ENCODE assay signal across 15 cellular contexts in the genomic region with DNA sequence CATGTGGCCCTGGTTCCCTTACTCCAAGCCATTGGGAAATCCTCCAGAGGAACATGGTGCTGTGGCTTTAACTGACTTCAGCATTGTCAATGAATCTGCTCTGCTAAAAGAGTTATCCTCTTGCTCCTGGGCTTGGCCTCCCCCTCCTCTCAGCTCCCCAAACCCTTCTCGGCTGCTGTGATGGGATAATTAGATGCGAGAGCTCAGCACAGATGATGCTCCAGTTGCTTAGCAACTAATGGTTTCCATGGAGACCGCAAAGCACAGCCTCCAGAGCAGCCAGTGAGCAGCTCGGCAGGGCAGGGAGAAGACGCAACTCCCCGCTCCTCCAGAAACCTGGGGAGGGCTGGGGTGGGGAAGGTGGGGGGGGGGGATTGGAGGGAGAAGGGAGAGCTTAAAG. TPM values are rescaled to one million over a fixed set of nuclear protein-coding genes. Genes with fewer than 3 reads are reported as not detected.
A peak's percentile ranks its signal among the peaks of the same experiment; 100 is the strongest.
DNase-seq lines count a peak whose midpoint lies in the region; ATAC-seq, FAIRE-seq and TF ChIP-seq lines count a peak whose summit lies in the region.
"Had no signal": no experiment of that assay in that cellular context is flagged by ENCODE, and none has a peak within 500 bp of the region (broad histone marks: within the 10 kb centered on the region; RNA-seq: fewer than 3 reads in every experiment).

No MANE protein-coding gene starts in this region.

- H2AFZ ChIP-seq in Karpas-422 (ENCODE audit: low read length) (no peak overlapping the region), OCI-LY7 (ENCODE audit: low read length) (no peak overlapping the region)
- H2AFZ ChIP-seq: PC-9 had no signal

- H3K4me3 Mint-ChIP-seq in glutamatergic neuron (ENCODE audit: unreplicated experiment): peak overlapping the region; percentile 79
- no peak overlapping the region for H3K4me3 Mint-ChIP-seq in MCF 10A (ENCODE audit: unreplicated experiment)
- H3K4me3 Mint-ChIP-seq: activated CD4-positive, alpha-beta T cell treated with anti-CD3 and anti-CD28 coated beads, Interleukin-2, amount 10 ng/mL, durations not matched to agents 24 days and 14 days had no signal

- no peaks in the 10 kb centered on the region for H3K27me3 ChIP-seq in Karpas-422 (ENCODE audit: low read length)
- H3K27me3 ChIP-seq: adrenal gland, gastrocnemius medialis, thyroid gland had no signal

- peaks cover 3% of the 10 kb centered on the region for H3K9me3 Mint-ChIP-seq in glutamatergic neuron (ENCODE audit: unreplicated experiment)
- no peaks in the 10 kb centered on the region for H3K9me3 Mint-ChIP-seq in MCF 10A (ENCODE audit: unreplicated experiment)
- H3K9me3 Mint-ChIP-seq: activated CD4-positive, alpha-beta T cell treated with anti-CD3 and anti-CD28 coated beads, Interleukin-2, amount 10 ng/mL, durations not matched to agents 24 days and 14 days had no signal

- no peak overlapping the region for H3K27ac ChIP-seq in Karpas-422 (ENCODE audit: low read length)
- H3K27ac ChIP-seq in OCI-LY7 (ENCODE audit: low read depth, low read length, poor library complexity, severe bottlenecking): no peak overlapping the region
- H3K27ac ChIP-seq: adrenal gland, gastrocnemius medialis, PC-9, thyroid gland had no signal

- H3K27me3 Mint-ChIP-seq in glutamatergic neuron (ENCODE audit: unreplicated experiment) (peaks cover 1% of the 10 kb centered on the region), MCF 10A (ENCODE audit: insufficient read depth, unreplicated experiment) (peaks cover 12% of the 10 kb centered on the region)

- H3K4me1 ChIP-seq in Karpas-422 (ENCODE audit: low read length) (no peaks in the 10 kb centered on the region), OCI-LY7 (ENCODE audit: insufficient read depth, low read length, poor library complexity, severe bottlenecking) (no peaks in the 10 kb centered on the region)
- H3K4me1 ChIP-seq: adrenal gland, gastrocnemius medialis, thyroid gland had no signal

- peak; percentile 77 for DNase-seq in COLO668 (lab: John Stamatoyannopoulos, UW; ENCODE audit: unreplicated experiment)
- peak; percentile 68 for DNase-seq in Karpas-422
- peak; percentile 42 for DNase-seq in OCI-LY7 (ENCODE audit: low spot score)
- DNase-seq in glutamatergic neuron: peak; percentile 80
- DNase-seq in MCF 10A (ENCODE audit: unreplicated experiment): no peak
- DNase-seq in GM19240 (ENCODE audit: insufficient read length, low spot score): no peak
- DNase-seq in urothelium cell line (ENCODE audit: low spot score): no peak
- DNase-seq: activated CD4-positive, alpha-beta T cell treated with anti-CD3 and anti-CD28 coated beads, Interleukin-2, amount 10 ng/mL, durations not matched to agents 24 days and 14 days; gastrocnemius medialis; PC-9; stimulated activated CD4-positive, alpha-beta T cell treated with anti-CD3 and anti-CD28 coated beads, Interleukin-1b, Interleukin-23, amount 100 ng/mL, for 48 hours; thyroid gland had no signal

- no peak for FAIRE-seq in urothelium cell line (lab: Jason Lieb, UNC)

- no peaks in the 10 kb centered on the region for H3K36me3 ChIP-seq in Karpas-422 (ENCODE audit: insufficient read depth, low read length)
- H3K36me3 ChIP-seq in OCI-LY7 (ENCODE audit: insufficient read depth, low read length): no peaks in the 10 kb centered on the region
- H3K36me3 ChIP-seq: adrenal gland, gastrocnemius medialis, thyroid gland had no signal

- H3K4me1 Mint-ChIP-seq in glutamatergic neuron (ENCODE audit: low read depth, unreplicated experiment) (peaks cover 8% of the 10 kb centered on the region), MCF 10A (ENCODE audit: insufficient read depth, unreplicated experiment) (peaks cover 8% of the 10 kb centered on the region)

- H4K20me1 ChIP-seq in Karpas-422 (ENCODE audit: insufficient read depth, low read depth, low read length): no peaks in the 10 kb centered on the region
- no peaks in the 10 kb centered on the region for H4K20me1 ChIP-seq in OCI-LY7 (ENCODE audit: insufficient read depth, low read length)

- H3K36me3 Mint-ChIP-seq in glutamatergic neuron (ENCODE audit: unreplicated experiment) (no peaks in the 10 kb centered on the region), MCF 10A (ENCODE audit: insufficient read depth, unreplicated experiment) (no peaks in the 10 kb centered on the region)

- no peak overlapping the region for H3K4me2 ChIP-seq in Karpas-422 (ENCODE audit: low read depth, low read length, poor library complexity, severe bottlenecking)
- no peak overlapping the region for H3K4me2 ChIP-seq in OCI-LY7 (ENCODE audit: low read length)
- H3K4me2 ChIP-seq: PC-9 had no signal

- no TSS peak for BruUV-seq in OCI-LY7 (replicated peaks; lab: Mats Ljungman, UMichigan)
- no TSS peak for BruUV-seq in MCF 10A (replicated peaks; lab: Mats Ljungman, UMichigan)

- peak overlapping the region; percentile 8 for H3K27ac Mint-ChIP-seq in glutamatergic neuron (ENCODE audit: unreplicated experiment)
- H3K27ac Mint-ChIP-seq in MCF 10A (ENCODE audit: low read depth, unreplicated experiment): no peak overlapping the region
- H3K27ac Mint-ChIP-seq: activated CD4-positive, alpha-beta T cell treated with anti-CD3 and anti-CD28 coated beads, Interleukin-2, amount 10 ng/mL, durations not matched to agents 24 days and 14 days had no signal

- no peak overlapping the region for H3K9ac ChIP-seq in Karpas-422 (ENCODE audit: low read length)

- no peak for ATAC-seq in GM19452 (IDR thresholded peaks at IDR 0.05; ENCODE audit: unreplicated experiment)
- ATAC-seq: gastrocnemius medialis, HCT116 had no signal

- no peaks in the 10 kb centered on the region for H3K79me2 ChIP-seq in Karpas-422 (ENCODE audit: low read length)
- H3K79me2 ChIP-seq in OCI-LY7 (ENCODE audit: insufficient read depth, low read depth, low read length): no peaks in the 10 kb centered on the region

- POLR2A ChIA-PET in OCI-LY7 (lab: Charles Lee) (no interaction called here), MCF 10A (lab: Yijun Ruan, JAX) (interaction anchor here (0.9 kb wide), 1 partner anchor 41 kb away, joined by 3 read pairs; no protein-coding TSS in a partner anchor)

- H3K9me2 ChIP-seq in Karpas-422 (replicated peaks; ENCODE audit: insufficient read depth, low read length) (no peaks in the 10 kb centered on the region), OCI-LY7 (ENCODE audit: insufficient read depth, low read length) (no peaks in the 10 kb centered on the region)

- TF ChIP-seq CTCF in OCI-LY7 (conservative IDR thresholded peaks at IDR 0.05; ENCODE audit: low read length) (no peak), glutamatergic neuron (IDR thresholded peaks at IDR 0.05; ENCODE audit: partially characterized antibody, unreplicated experiment) (no peak), MCF 10A (IDR thresholded peaks at IDR 0.05; ENCODE audit: unreplicated experiment) (no peak)

- intact Hi-C loops in OCI-LY7 (cut with micrococcal nuclease; ENCODE audit: unreplicated experiment): no loop called here
- intact Hi-C loops in MCF 10A (cut with micrococcal nuclease): no loop called here

- CTCF ChIA-PET in OCI-LY7 (lab: Charles Lee; ENCODE audit: unreplicated experiment) (no interaction called here), MCF 10A (lab: Yijun Ruan, JAX) (interaction anchor here (0.5 to 1.2 kb wide), 4 partner anchors 23 to 163 kb away, joined by 3 to 4 read pairs (median 3); a partner anchor contains a TSS)

- H3K4me3 ChIP-seq in Karpas-422 (ENCODE audit: low read length) (no peak overlapping the region), OCI-LY7 (ENCODE audit: low read depth, low read length, poor library complexity, severe bottlenecking) (no peak overlapping the region)
- H3K4me3 ChIP-seq: adrenal gland, gastrocnemius medialis, PC-9, thyroid gland had no signal

- H3K9me3 ChIP-seq in Karpas-422 (ENCODE audit: low read length) (no peaks in the 10 kb centered on the region), OCI-LY7 (ENCODE audit: low read length) (no peaks in the 10 kb centered on the region)
- H3K9me3 ChIP-seq: adrenal gland, gastrocnemius medialis, thyroid gland had no signal

RNA-seq across cellular contexts. Expression of a gene that starts 2.8 kb away (rescaled TPM):
- total RNA-seq in Karpas-422 (2014; rRNA removed; shearing (Covaris generic); ENCODE audit: low replicate concordance): not detected in 2 replicates
- 0.28 TPM in 1 of 2 replicates, not detected in the other for total RNA-seq in OCI-LY7 (2014; rRNA removed; shearing (Covaris generic))
- 0.34 TPM in 1 of 2 replicates, not detected in the other for total RNA-seq in OCI-LY7 (2022)
- total RNA-seq in glutamatergic neuron (ENCODE audit: unreplicated experiment): not detected
- total RNA-seq in MCF 10A (2022): not detected in 2 replicates
- total RNA-seq: activated CD4-positive, alpha-beta T cell treated with anti-CD3 and anti-CD28 coated beads, Interleukin-2, amount 10 ng/mL, durations not matched to agents 24 days and 14 days; adrenal gland; gastrocnemius medialis; thyroid gland had no signal

RNA-seq across cellular contexts. Expression of a gene that starts 18.3 kb away (rescaled TPM):
- total RNA-seq in Karpas-422 (2014; rRNA removed; shearing (Covaris generic); ENCODE audit: low replicate concordance): not detected in 2 replicates
- not detected in 2 replicates for total RNA-seq in OCI-LY7 (2014; rRNA removed; shearing (Covaris generic))
- total RNA-seq in OCI-LY7 (2022) (not detected in 2 replicates), glutamatergic neuron (ENCODE audit: unreplicated experiment) (not detected), MCF 10A (2022) (not detected in 2 replicates)
- total RNA-seq: activated CD4-positive, alpha-beta T cell treated with anti-CD3 and anti-CD28 coated beads, Interleukin-2, amount 10 ng/mL, durations not matched to agents 24 days and 14 days; adrenal gland; gastrocnemius medialis; PC-9; thyroid gland had no signal

RNA-seq across cellular contexts. Expression of a gene that starts 27.5 kb away (rescaled TPM):
- total RNA-seq in Karpas-422 (2014; rRNA removed; shearing (Covaris generic); ENCODE audit: low replicate concordance): 0.18 and 0.56 TPM in 2 replicates
- total RNA-seq in OCI-LY7 (2014; rRNA removed; shearing (Covaris generic)): 3.7 and 6.4 TPM in 2 replicates
- total RNA-seq in OCI-LY7 (2022): 14.8 and 16.6 TPM in 2 replicates
- total RNA-seq in glutamatergic neuron (ENCODE audit: unreplicated experiment): 13.0 TPM
- total RNA-seq in MCF 10A (2022): 91.6 and 121 TPM in 2 replicates

RNA-seq across cellular contexts. Expression of a gene that starts 44.7 kb away (rescaled TPM):
- 14.2 and 25.0 TPM in 2 replicates for total RNA-seq in Karpas-422 (2014; rRNA removed; shearing (Covaris generic); ENCODE audit: low replicate concordance)
- total RNA-seq in OCI-LY7 (2014; rRNA removed; shearing (Covaris generic)): 47.7 and 49.7 TPM in 2 replicates
- total RNA-seq in OCI-LY7 (2022): 48.1 and 60.6 TPM in 2 replicates
- total RNA-seq in glutamatergic neuron (ENCODE audit: unreplicated experiment): 72.3 TPM
- 48.0 and 49.0 TPM in 2 replicates for total RNA-seq in MCF 10A (2022)

Comparison
In these comparisons a context has a peak if more than half of its experiments do, and no peak if none do; other contexts are left out.
1. DNase-seq: peak in COLO668 (single experiment), Karpas-422 (single experiment), OCI-LY7 (single experiment) and glutamatergic neuron (single experiment); none in MCF 10A (single experiment), GM19240 (single experiment) and urothelium cell line (single experiment).